1 cellular context compared by ENCODE assay signal in genomic region chr10:96641396-96641795, GRCh38.
TF ChIP-seq lines count a peak whose summit lies in the region.

No MANE protein-coding gene starts in this region.

TF ChIP-seq in HepG2, 621 proteins besides CTCF, POLR2A, EP300 and RAD21 (continued from another document):
- no peak for TF ChIP-seq TRAFD1 (CRISPR knock-in tag; IDR thresholded peaks at IDR 0.05; ENCODE audit: borderline replicate concordance)
- no peak for TF ChIP-seq TGIF2 (CRISPR knock-in tag; IDR thresholded peaks at IDR 0.05)
- TF ChIP-seq PREB (CRISPR knock-in tag; IDR thresholded peaks at IDR 0.05): no peak
- no peak for TF ChIP-seq ZNF530 (CRISPR knock-in tag; IDR thresholded peaks at IDR 0.05; ENCODE audit: low read depth)
- TF ChIP-seq BORCS8-MEF2B (CRISPR knock-in tag; IDR thresholded peaks at IDR 0.05): 0 out of 2 replicates have a peak, but pooled peaks have one; percentile 11
